In the genomic region with DNA sequence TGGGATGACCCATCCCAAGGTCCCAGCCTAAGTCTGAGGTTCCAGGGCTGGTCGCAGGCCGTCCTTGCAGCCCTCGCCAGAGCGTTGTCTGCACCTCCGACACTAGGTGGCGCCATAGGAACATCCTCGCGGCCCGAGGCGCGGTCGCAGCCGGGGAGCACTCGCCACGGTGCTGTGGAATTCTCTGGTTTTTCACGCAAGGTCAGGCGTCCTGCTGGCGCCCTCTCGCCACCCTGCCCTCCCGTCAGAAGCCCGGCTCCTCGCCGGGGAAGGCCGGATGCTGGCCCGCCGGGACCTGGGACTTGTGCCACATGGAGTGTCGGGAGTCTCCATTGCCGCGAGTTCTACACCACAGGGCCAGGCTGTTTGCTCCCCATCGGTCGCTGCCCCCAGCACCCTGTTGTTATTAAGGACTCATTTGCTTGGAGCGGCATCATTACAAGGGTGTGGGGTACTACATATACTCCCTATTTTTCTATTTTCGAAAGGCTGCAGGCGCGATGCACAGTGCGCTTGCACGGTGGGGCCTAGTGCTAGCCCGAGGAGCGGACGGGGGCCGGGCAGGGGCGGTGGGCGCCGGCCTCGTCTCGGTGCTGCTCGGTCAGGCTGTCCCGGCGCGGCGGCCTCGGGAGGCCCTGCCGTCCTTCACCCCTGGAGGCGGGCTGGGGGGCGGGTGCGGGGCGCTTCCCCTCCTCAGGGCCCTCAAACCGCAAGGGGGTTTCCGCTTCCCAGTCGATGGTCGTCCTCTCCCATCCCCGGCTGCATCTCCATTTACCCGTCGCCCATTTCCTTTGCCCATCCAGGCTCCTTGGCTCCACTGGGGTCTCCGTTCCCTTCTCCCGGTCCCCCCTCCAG, we compare ENCODE assay signal across 8 cellular contexts.
DNase-seq lines count a peak whose midpoint lies in the region; ATAC-seq, FAIRE-seq and TF ChIP-seq lines count a peak whose summit lies in the region.

No MANE protein-coding gene starts in this region.

- ATAC-seq in GM21786 (IDR thresholded peaks at IDR 0.05; ENCODE audit: unreplicated experiment): peak; percentile 98
- ATAC-seq in pancreas: peak; percentile 95 to 99 (median 98)

- H3K27ac Mint-ChIP-seq in activated naive CD4-positive, alpha-beta T cell treated with anti-CD3 and anti-CD28 coated beads, Interleukin-2, amount 50 U/mL, for 24 hours: no peak overlapping the region

- H3K9me2 ChIP-seq in SK-N-SH: no peaks in the 10 kb centered on the region

- WGBS in SK-N-SH (ENCODE audit: low lambda C conversion rate): 83% methylated on average over 30 of the region's 66 CpGs
- WGBS in pancreas, 2 donors: 18 to 23% methylated on average over 53 to 66 of the region's 66 CpGs
- WGBS in thyroid gland, 2 donors: 21 to 27% methylated on average over 17 to 20 of the region's 66 CpGs

- H3K4me2 ChIP-seq in SK-N-SH: peak overlapping the region; percentile 64

- no peaks in the 10 kb centered on the region for H4K20me1 ChIP-seq in SK-N-SH (ENCODE audit: insufficient read depth)

- no peaks in the 10 kb centered on the region for H3K9me3 Mint-ChIP-seq in activated naive CD4-positive, alpha-beta T cell treated with anti-CD3 and anti-CD28 coated beads, Interleukin-2, amount 50 U/mL, for 24 hours

- H3K27me3 Mint-ChIP-seq in activated naive CD4-positive, alpha-beta T cell treated with anti-CD3 and anti-CD28 coated beads, Interleukin-2, amount 50 U/mL, for 24 hours: peaks cover 13% of the 10 kb centered on the region

- H2AFZ ChIP-seq in SK-N-SH (ENCODE audit: low read depth): peak overlapping the region; percentile 72; the same call in 1 of the 2 replicates

- peak overlapping the region; percentile 30 to 33; a peak in 3 of 4 replicates for H3K4me3 ChIP-seq in SK-N-SH (ENCODE audit: low read depth in 2 of 2, low read length in 1 of 2)
- peak overlapping the region; percentile 8 to 57 (median 32) for H3K4me3 ChIP-seq in pancreas
- peak overlapping the region in 2 of 3 donors; percentile 26 to 28 for H3K4me3 ChIP-seq in thyroid gland (replicated peaks in 1 of 3)

- H3K4me1 Mint-ChIP-seq in activated naive CD4-positive, alpha-beta T cell treated with anti-CD3 and anti-CD28 coated beads, Interleukin-2, amount 50 U/mL, for 24 hours: peaks cover 6% of the 10 kb centered on the region

- TF ChIP-seq EP300 in SK-N-SH (IDR thresholded peaks at IDR 0.05; ENCODE audit: borderline replicate concordance in 1 of 2, low read depth in 1 of 2, low read length in 1 of 2): no peak

- no peaks in the 10 kb centered on the region for H3F3A ChIP-seq in SK-N-SH (replicated peaks; ENCODE audit: insufficient read depth)

- TF ChIP-seq RAD21 in SK-N-SH (IDR thresholded peaks at IDR 0.05; ENCODE audit: low read length): peak; percentile 91

- H3K27ac ChIP-seq in SK-N-SH (ENCODE audit: low read depth in 2 of 2, low read length in 1 of 2) (no peak overlapping the region), pancreas (peak overlapping the region in 1 of 4 donors; percentile 14), thyroid gland (peak overlapping the region in 2 of 3 donors; percentile 38 to 51)

- intact Hi-C loops in head of caudate nucleus (cut with DNase I) (loop anchor here (5.0 to 10.0 kb wide), 3 partner anchors 203 to 1173 kb away; no protein-coding TSS in a partner anchor), pancreas (cut with DNase I) (no loop called here), thyroid gland (cut with DNase I) (no loop called here)

- H3K27me3 ChIP-seq in SK-N-SH (ENCODE audit: insufficient read depth): no peaks in the 10 kb centered on the region
- H3K27me3 ChIP-seq in pancreas: no peaks in the 10 kb centered on the region
- H3K27me3 ChIP-seq in thyroid gland: no peaks in the 10 kb centered on the region

- in situ Hi-C loops in G401 (cut with HindIII; ENCODE audit: low sequenced_read_pairs): no loop called here

- DNase-seq in G401 (ENCODE audit: low spot score) (peak; percentile 74), KG1 (lab: John Stamatoyannopoulos, UW) (peak; percentile 31), SK-N-SH (peak; percentile 89), head of caudate nucleus (peak; percentile 65 to 94 (median 86)), pancreas (peak; percentile 67 to 91 (median 83)), thyroid gland (peak; percentile 76 to 86)

- CTCF ChIA-PET in SK-N-SH (lab: Yijun Ruan, JAX): interaction anchor here (0.8 to 1.3 kb wide), 11 partner anchors 10 to 1048 kb away, joined by 3 to 8 read pairs (median 3); no protein-coding TSS in a partner anchor

- TF ChIP-seq CTCF in SK-N-SH (IDR thresholded peaks at IDR 0.05) (peak; percentile 89), pancreas (IDR thresholded peaks at IDR 0.05) (peak; percentile 85 to 94 (median 89)), thyroid gland (IDR thresholded peaks at IDR 0.05) (peak; percentile 73 to 92 (median 83))

- H3K79me2 ChIP-seq in SK-N-SH (ENCODE audit: insufficient read depth): no peaks in the 10 kb centered on the region

- no peak overlapping the region for H3K9ac ChIP-seq in SK-N-SH

- FAIRE-seq in pancreas (lab: Jason Lieb, UNC): no peak

- H3K36me3 ChIP-seq in SK-N-SH (replicated peaks in 1 of 2; ENCODE audit: control insufficient read depth in 1 of 2, insufficient read depth in 2 of 2, low read length in 1 of 2) (no peaks in the 10 kb centered on the region), pancreas (no peaks in the 10 kb centered on the region), thyroid gland (no peaks in the 10 kb centered on the region)

- H3K4me3 Mint-ChIP-seq in activated naive CD4-positive, alpha-beta T cell treated with anti-CD3 and anti-CD28 coated beads, Interleukin-2, amount 50 U/mL, for 24 hours: peak overlapping the region; percentile 84

- POLR2A ChIA-PET in SK-N-SH (lab: Yijun Ruan, JAX): no interaction called here

- no peak for TF ChIP-seq POLR2A in thyroid gland (IDR thresholded peaks at IDR 0.05)

- H3K4me1 ChIP-seq in SK-N-SH (ENCODE audit: control insufficient read depth in 1 of 2, insufficient read depth in 2 of 2, low read depth in 1 of 2, low read length in 1 of 2) (no peaks in the 10 kb centered on the region; a peak in 1 of 4 replicates), pancreas (no peaks in the 10 kb centered on the region), thyroid gland (peaks cover 0 to 3% of the 10 kb centered on the region in 2 donors)

- no peaks in the 10 kb centered on the region for H3K9me3 ChIP-seq in SK-N-SH
- no peaks in the 10 kb centered on the region for H3K9me3 ChIP-seq in pancreas
- H3K9me3 ChIP-seq in thyroid gland: no peaks in the 10 kb centered on the region

- no peaks in the 10 kb centered on the region for H3K36me3 Mint-ChIP-seq in activated naive CD4-positive, alpha-beta T cell treated with anti-CD3 and anti-CD28 coated beads, Interleukin-2, amount 50 U/mL, for 24 hours

TF ChIP-seq in SK-N-SH, 30 proteins besides CTCF, POLR2A, EP300 and RAD21:
- TF ChIP-seq SMC3 (IDR thresholded peaks at IDR 0.05; ENCODE audit: low read depth, low read length): peak; percentile 77
- TF ChIP-seq RCOR1 (IDR thresholded peaks at IDR 0.05; ENCODE audit: low read length): no peak
- TF ChIP-seq NFIC (IDR thresholded peaks at IDR 0.05; ENCODE audit: borderline replicate concordance): no peak
- TF ChIP-seq, protein P1, sequence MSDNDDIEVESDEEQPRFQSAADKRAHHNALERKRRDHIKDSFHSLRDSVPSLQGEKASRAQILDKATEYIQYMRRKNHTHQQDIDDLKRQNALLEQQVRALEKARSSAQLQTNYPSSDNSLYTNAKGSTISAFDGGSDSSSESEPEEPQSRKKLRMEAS (IDR thresholded peaks at IDR 0.05; ENCODE audit: low read depth): no peak

Comparison
In these comparisons a context has a peak if more than half of its experiments do, and no peak if none do; other contexts are left out.
1. DNase-seq: peak in every context shown above with its lines; median percentile 89 in SK-N-SH; 86 in head of caudate nucleus; 83 in pancreas; 81 in thyroid gland; 74 in G401; 31 in KG1.
2. H3K27ac ChIP-seq: peak in thyroid gland (2 of 3); none in SK-N-SH (0 of 2).
3. Peak in every context shown above with its lines, with median percentiles within 50 percentile points of each other: H3K4me3 ChIP-seq and CTCF ChIP-seq.